13 cellular contexts compared by ENCODE assay signal in the genomic region with DNA sequence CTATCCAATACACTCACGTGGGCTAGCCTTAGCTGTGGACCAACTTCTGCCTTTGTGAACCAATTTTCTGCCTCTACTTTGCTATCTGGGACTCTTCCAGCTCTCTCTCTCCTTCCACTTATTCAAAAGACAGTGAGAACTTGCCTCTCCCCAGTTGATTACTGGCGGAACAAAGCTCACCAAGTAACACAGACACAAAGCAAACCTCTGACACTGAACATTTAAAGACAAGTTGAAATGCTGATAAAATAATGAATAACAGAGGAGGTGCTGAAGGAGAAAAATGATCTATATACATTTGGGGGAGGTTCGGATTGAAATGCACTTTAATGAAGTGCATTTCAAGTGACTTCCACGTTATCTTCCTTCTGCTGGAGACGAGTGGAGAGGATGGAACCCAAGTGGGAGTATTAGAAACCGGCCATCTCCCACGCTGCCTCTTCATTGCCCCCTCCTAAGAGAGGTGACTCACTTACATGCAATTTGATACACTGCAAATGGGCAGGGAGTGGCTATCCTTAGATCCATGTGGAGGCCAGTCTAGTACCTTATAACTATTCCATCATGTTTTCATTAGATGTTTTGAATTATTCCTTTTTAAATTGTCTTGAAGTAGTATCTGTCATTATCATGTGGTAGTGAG. TPM values are rescaled to one million over a fixed set of nuclear protein-coding genes. Genes with fewer than 3 reads are reported as not detected.
DNase-seq lines count a peak whose midpoint lies in the region; ATAC-seq and TF ChIP-seq lines count a peak whose summit lies in the region.
"Had no signal": no experiment of that assay in that cellular context is flagged by ENCODE, and none has a peak within 500 bp of the region (broad histone marks: within the 10 kb centered on the region; RNA-seq: fewer than 3 reads in every experiment).

No MANE protein-coding gene starts in this region.

- TF ChIP-seq CTCF in coronary artery (IDR thresholded peaks at IDR 0.05) (no peak), GM13976 (IDR thresholded peaks at IDR 0.05; ENCODE audit: borderline replicate concordance, control extremely low read depth, extremely low read depth, insufficient read depth, missing control alignments) (no peak)

- peaks cover 0 to 11% (median under 1%) of the 10 kb centered on the region in 8 donors for H3K9me3 Mint-ChIP-seq in CD4-positive, alpha-beta memory T cell

- peaks cover 16 to 17% of the 10 kb centered on the region in 2 donors for H3K27me3 Mint-ChIP-seq in CD4-positive, alpha-beta memory T cell

- no peak overlapping the region for H3K27ac Mint-ChIP-seq in CD4-positive, alpha-beta memory T cell
- H3K27ac Mint-ChIP-seq: T-cell had no signal

- H3K36me3 ChIP-seq in MG63: no peaks in the 10 kb centered on the region
- H3K36me3 ChIP-seq in mucosa of stomach (ENCODE audit: control insufficient read depth, insufficient read depth, low read length): no peaks in the 10 kb centered on the region
- H3K36me3 ChIP-seq in CD4-positive, alpha-beta memory T cell (ENCODE audit: insufficient read depth, low read length): no peaks in the 10 kb centered on the region

- H3K4me1 Mint-ChIP-seq in CD4-positive, alpha-beta memory T cell: peaks cover 0 to 2% (median 0%) of the 10 kb centered on the region in 4 donors
- H3K4me1 Mint-ChIP-seq: T-cell had no signal

- POLR2A ChIA-PET in CD4-positive, alpha-beta memory T cell (lab: Charles Lee; ENCODE audit: partially characterized antibody): no interaction called here

- no peak for ATAC-seq in HG02588 (IDR thresholded peaks at IDR 0.05; ENCODE audit: unreplicated experiment)
- ATAC-seq: T-cell had no signal

- DNase-seq in DMS 273 (lab: John Stamatoyannopoulos, UW; ENCODE audit: unreplicated experiment): peak; percentile 36
- peak; percentile 48 for DNase-seq in MG63
- peak; percentile 19 for DNase-seq in coronary artery (ENCODE audit: low spot score)
- no peak for DNase-seq in posterior cingulate gyrus
- no peak for DNase-seq in CD4-positive, alpha-beta memory T cell
- no peak for DNase-seq in GM13976 (ENCODE audit: low spot score)
- DNase-seq: GF-D8; NCI-H1930; stimulated activated CD4-positive, alpha-beta T cell treated with anti-CD3 and anti-CD28 coated beads, Interleukin-4, amount 100 ng/mL, for 1 hour; T-cell had no signal

- CTCF ChIA-PET in CD4-positive, alpha-beta memory T cell (lab: Charles Lee; ENCODE audit: partially characterized antibody): no interaction called here

- H3K36me3 Mint-ChIP-seq in CD4-positive, alpha-beta memory T cell: no peaks in the 10 kb centered on the region
- H3K36me3 Mint-ChIP-seq: T-cell had no signal

- H3K9ac ChIP-seq in mucosa of stomach (ENCODE audit: low read length): no peak overlapping the region

- H3K9me3 ChIP-seq in MG63 (0 out of 2 replicates have a peak, but pooled peaks cover 8% of the 10 kb centered on the region), mucosa of stomach (ENCODE audit: control insufficient read depth, low read length) (no peaks in the 10 kb centered on the region)
- H3K9me3 ChIP-seq in CD4-positive, alpha-beta memory T cell (ENCODE audit: control insufficient read depth in 1 of 2, low read length in 2 of 2): no peaks in the 10 kb centered on the region

- in situ Hi-C loops in GM13976 (cut with MboI; ENCODE audit: low sequenced_read_pairs, unreplicated experiment): no loop called here

- peak overlapping the region in 1 of 2 donors; percentile 6 for H3K27ac ChIP-seq in coronary artery
- H3K27ac ChIP-seq in CD4-positive, alpha-beta memory T cell (ENCODE audit: low read depth, low read length): no peak overlapping the region

- H3K4me3 Mint-ChIP-seq in CD4-positive, alpha-beta memory T cell: no peak overlapping the region
- H3K4me3 Mint-ChIP-seq: T-cell had no signal

- H3K4me3 ChIP-seq in MG63 (no peak overlapping the region), coronary artery (no peak overlapping the region), mucosa of stomach (ENCODE audit: low read length) (peak overlapping the region; percentile 10)
- no peak overlapping the region for H3K4me3 ChIP-seq in CD4-positive, alpha-beta memory T cell (ENCODE audit: low read length in 2 of 2)

- intact Hi-C loops in posterior cingulate gyrus (cut with DNase I): loop anchor here (10.0 kb wide), 1 partner anchor 215 kb away; no protein-coding TSS in a partner anchor
- intact Hi-C loops in CD4-positive, alpha-beta memory T cell (cut with micrococcal nuclease): no loop called here

- peaks cover 13% of the 10 kb centered on the region for H3K4me1 ChIP-seq in mucosa of stomach (ENCODE audit: control insufficient read depth, insufficient read depth, low read length)
- H3K4me1 ChIP-seq in CD4-positive, alpha-beta memory T cell (ENCODE audit: insufficient read depth, low read length): no peaks in the 10 kb centered on the region

- no peaks in the 10 kb centered on the region for H3K27me3 ChIP-seq in MG63
- peaks cover 4% of the 10 kb centered on the region for H3K27me3 ChIP-seq in mucosa of stomach (ENCODE audit: control insufficient read depth, insufficient read depth, low read length)
- H3K27me3 ChIP-seq in CD4-positive, alpha-beta memory T cell (ENCODE audit: insufficient read depth, low read length): no peaks in the 10 kb centered on the region

RNA-seq across cellular contexts. Expression of a gene that starts 6.1 kb away (rescaled TPM):
- 0.47 and 1.3 TPM in 2 replicates for total RNA-seq in MG63 (2014; rRNA removed; shearing (Covaris generic); ENCODE audit: low replicate concordance)
- not detected for total RNA-seq in CD4-positive, alpha-beta memory T cell
- not detected for polyA plus RNA-seq in CD4-positive, alpha-beta memory T cell
- total RNA-seq: mononuclear cell had no signal

Comparison
In these comparisons a context has a peak if more than half of its experiments do, and no peak if none do; other contexts are left out.
1. DNase-seq: peak in DMS 273 (single experiment), MG63 (single experiment) and coronary artery (single experiment); none in posterior cingulate gyrus (0 of 10), CD4-positive, alpha-beta memory T cell (0 of 5) and GM13976 (single experiment).